24 cellular contexts compared by ENCODE assay signal in the genomic region with DNA sequence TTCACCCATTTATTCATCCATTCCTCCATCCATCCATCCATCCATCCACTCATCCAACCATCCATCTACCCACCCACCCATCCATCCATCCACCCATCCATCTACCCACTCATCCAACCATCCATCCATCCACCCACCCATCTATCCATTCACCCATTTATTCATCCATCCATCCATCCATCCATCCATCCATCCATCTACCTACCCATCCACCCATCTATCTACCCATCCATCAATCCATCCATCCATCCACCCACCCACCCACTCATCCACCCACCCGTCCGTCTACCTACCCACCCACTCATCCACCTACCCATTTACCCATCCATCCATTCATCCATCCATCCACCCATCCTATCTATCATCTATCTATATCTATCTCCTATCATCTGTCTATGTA.
"Had no signal": no experiment of that assay in that cellular context is flagged by ENCODE, and none has a peak within 500 bp of the region (broad histone marks: within the 10 kb centered on the region; RNA-seq: fewer than 3 reads in every experiment).

No MANE protein-coding gene starts in this region.

- H3K36me3 Mint-ChIP-seq: immature natural killer cell had no signal

- H2AFZ ChIP-seq: hepatocyte had no signal

- H3K27me3 ChIP-seq: colonic mucosa, left lung had no signal

- H3K4me3 ChIP-seq: colonic mucosa, esophagus squamous epithelium, gastroesophageal sphincter, heart left ventricle, hepatocyte, left lung, lower lobe of right lung had no signal

- FAIRE-seq: endometrium, frontal cortex had no signal

- H3K4me1 ChIP-seq: colonic mucosa, esophagus squamous epithelium, gastroesophageal sphincter, heart left ventricle, left lung, lower lobe of right lung had no signal

- H3K4me2 ChIP-seq: hepatocyte had no signal

- H3K27me3 Mint-ChIP-seq: dendritic cell treated with granulocyte-macrophage colony-stimulating factor and Interleukin-4, amounts not matched to agents 40 ng/mL and 50 ng/mL, for 4 days had no signal

- H3K79me2 ChIP-seq: hepatocyte had no signal

- H3K9me3 Mint-ChIP-seq: dendritic cell treated with granulocyte-macrophage colony-stimulating factor and Interleukin-4, amounts not matched to agents 40 ng/mL and 50 ng/mL, for 4 days; effector memory CD8-positive, alpha-beta T cell; endodermal cell had no signal

- H3K4me1 Mint-ChIP-seq: endodermal cell, immature natural killer cell had no signal

- ATAC-seq: effector memory CD8-positive, alpha-beta T cell; esophagus mucosa; gastroesophageal sphincter; heart left ventricle; left cardiac atrium; left lung; left ventricle myocardium superior; lower lobe of right lung had no signal

- H3K27ac ChIP-seq: colonic mucosa, epithelial cell of prostate, esophagus squamous epithelium, gastroesophageal sphincter, heart left ventricle, hepatocyte, left lung, lower lobe of right lung had no signal

- H3K9me3 ChIP-seq: colonic mucosa, esophagus squamous epithelium, gastroesophageal sphincter, heart left ventricle, left lung, lower lobe of right lung had no signal

- H3K36me3 ChIP-seq: colonic mucosa, esophagus squamous epithelium, gastroesophageal sphincter, heart left ventricle, left lung, lower lobe of right lung had no signal

- DNase-seq: cortex of kidney; effector CD8-positive, alpha-beta T cell; effector memory CD8-positive, alpha-beta T cell; erythroblast; esophagus squamous epithelium; foreskin fibroblast; hypothalamus; immature natural killer cell; left cardiac atrium; left lung; left ventricle myocardium superior; lower lobe of right lung; mesenchymal stem cell; midbrain had no signal

- H3K4me3 Mint-ChIP-seq: dendritic cell treated with granulocyte-macrophage colony-stimulating factor and Interleukin-4, amounts not matched to agents 40 ng/mL and 50 ng/mL, for 4 days; effector memory CD8-positive, alpha-beta T cell; endodermal cell; immature natural killer cell had no signal

- H3K27ac Mint-ChIP-seq: dendritic cell treated with granulocyte-macrophage colony-stimulating factor and Interleukin-4, amounts not matched to agents 40 ng/mL and 50 ng/mL, for 4 days; effector memory CD8-positive, alpha-beta T cell; endodermal cell; immature natural killer cell had no signal
